8 cellular contexts compared by ENCODE assay signal in the genomic region with DNA sequence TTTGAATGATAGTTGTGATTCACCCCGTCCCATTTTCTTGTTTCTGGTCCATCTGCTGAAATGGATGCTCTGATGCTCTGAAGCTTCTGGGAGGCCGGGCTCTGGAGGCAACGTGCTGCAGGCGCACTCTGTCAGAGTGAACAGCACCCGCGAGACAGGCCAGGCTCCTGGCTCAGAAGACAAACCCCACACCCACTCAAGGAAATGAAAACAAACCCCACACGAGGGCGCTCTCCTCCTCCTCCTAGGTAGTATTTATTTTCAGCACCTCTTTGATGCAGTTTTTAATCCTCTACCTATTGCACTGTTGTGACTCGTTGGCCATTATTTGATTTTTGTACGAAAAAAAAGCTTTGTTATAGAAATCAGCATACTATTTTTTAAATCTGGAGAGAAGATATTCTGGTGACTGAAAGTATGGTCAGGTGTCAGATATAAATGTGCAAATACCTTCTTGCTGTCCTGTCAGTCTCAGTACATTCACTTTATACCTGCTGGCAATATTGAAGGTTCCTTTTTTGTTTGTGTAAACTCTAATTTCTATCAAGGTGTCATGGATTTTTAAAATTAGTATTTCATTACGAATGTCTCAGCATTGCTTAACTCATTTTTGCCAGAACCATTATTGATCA. TPM values are rescaled to one million over a fixed set of nuclear protein-coding genes. Genes with fewer than 3 reads are reported as not detected.
DNase-seq lines count a peak whose midpoint lies in the region; ATAC-seq and TF ChIP-seq lines count a peak whose summit lies in the region.

No MANE protein-coding gene starts in this region.

- in situ Hi-C loops in Panc1 (cut with HindIII; ENCODE audit: low pct_unique_long_range_greater_than_20kb, low sequenced_read_pairs), result no loop called here

- H3K4me1 Mint-ChIP-seq in activated T-helper 17 cell treated with anti-CD3 and anti-CD28 coated beads, Interleukin-2, amount 50 U/mL, for 72 hours, result peaks cover 6% of the 10 kb centered on the region

- no peaks in the 10 kb centered on the region for H3K4me1 ChIP-seq in Panc1 (ENCODE audit: control insufficient read depth, insufficient read depth, low read length)

- peaks cover 8% of the 10 kb centered on the region; the same call in 1 of the 2 replicates for H3K27me3 ChIP-seq in Panc1 (ENCODE audit: control insufficient read depth, insufficient read depth, low read length)

- no peak overlapping the region for H3K4me3 ChIP-seq in Panc1 (ENCODE audit: low read depth in 2 of 2, low read length in 2 of 2)

- no peak overlapping the region for H3K27ac ChIP-seq in Panc1 (ENCODE audit: low read length)

- intact Hi-C loops in Panc1 (cut with micrococcal nuclease; ENCODE audit: unreplicated experiment), result no loop called here

- no peaks in the 10 kb centered on the region for H3K36me3 ChIP-seq in Panc1 (ENCODE audit: control insufficient read depth, insufficient read depth, low read length)

- TF ChIP-seq CTCF in Panc1 (IDR thresholded peaks at IDR 0.05), result peak; percentile 82

- no peak overlapping the region for H3K4me3 Mint-ChIP-seq in activated T-helper 17 cell treated with anti-CD3 and anti-CD28 coated beads, Interleukin-2, amount 50 U/mL, for 72 hours

- no peaks in the 10 kb centered on the region for H3K27me3 Mint-ChIP-seq in activated T-helper 17 cell treated with anti-CD3 and anti-CD28 coated beads, Interleukin-2, amount 50 U/mL, for 72 hours

- DNase-seq in AG08395 (ENCODE audit: low spot score) (peak; percentile 27), Panc1 (ENCODE audit: low read depth, low spot score) (no peak), germinal center (ENCODE audit: low spot score) (peak; percentile 52), retina (peak; percentile 47), NCI-H2107 treated with DMSO at 0.1 percent for 48 hours (lab: John Stamatoyannopoulos, UW; ENCODE audit: unreplicated experiment) (no peak)

- ATAC-seq in GM19351 (IDR thresholded peaks at IDR 0.05; ENCODE audit: unreplicated experiment) (peak; percentile 77), Panc1 (peak; percentile 85), HG03439 (IDR thresholded peaks at IDR 0.05; ENCODE audit: unreplicated experiment) (no peak)
- ATAC-seq in activated T-helper 17 cell treated with anti-CD3 and anti-CD28 coated beads, Interleukin-2, amount 50 U/mL, for 72 hours (replicated peaks), result peak; percentile 75

- CTCF ChIA-PET in Panc1 (lab: Charles Lee), result interaction anchor here (0.6 kb wide), 1 partner anchor 20 kb away, joined by 5 read pairs; no protein-coding TSS in a partner anchor

- H3K27ac Mint-ChIP-seq in activated T-helper 17 cell treated with anti-CD3 and anti-CD28 coated beads, Interleukin-2, amount 50 U/mL, for 72 hours, result no peak overlapping the region

- no peaks in the 10 kb centered on the region for H3K9me3 ChIP-seq in Panc1 (ENCODE audit: control insufficient read depth, insufficient read depth, low read depth, low read length)

- no peaks in the 10 kb centered on the region for H3K9me3 Mint-ChIP-seq in activated T-helper 17 cell treated with anti-CD3 and anti-CD28 coated beads, Interleukin-2, amount 50 U/mL, for 72 hours

- no TSS peak for BruUV-seq in Panc1 (replicated peaks; lab: Mats Ljungman, UMichigan)

- POLR2A ChIA-PET in Panc1 (lab: Charles Lee), result no interaction called here

- H3K36me3 Mint-ChIP-seq in activated T-helper 17 cell treated with anti-CD3 and anti-CD28 coated beads, Interleukin-2, amount 50 U/mL, for 72 hours (ENCODE audit: low read depth), result no peaks in the 10 kb centered on the region

RNA-seq across cellular contexts. Expression of gene CHST10, which starts 10.3 kb away (rescaled TPM):
- total RNA-seq in Panc1 (2021; ENCODE audit: unreplicated experiment), result 22.0 TPM
- polyA plus RNA-seq in Panc1 (2012; ENCODE audit: insufficient read length), result 18.4 TPM
- total RNA-seq in activated T-helper 17 cell treated with anti-CD3 and anti-CD28 coated beads, Interleukin-2, amount 50 U/mL, for 72 hours, result 1 to 10 TPM; 3.3 to 9.9 TPM

RNA-seq across cellular contexts. Expression of gene NMS, which starts 42.5 kb away (rescaled TPM):
- not detected for total RNA-seq in Panc1 (2021; ENCODE audit: unreplicated experiment)
- not detected for polyA plus RNA-seq in Panc1 (2012; ENCODE audit: insufficient read length)
- not detected for total RNA-seq in activated T-helper 17 cell treated with anti-CD3 and anti-CD28 coated beads, Interleukin-2, amount 50 U/mL, for 72 hours

Comparison
In these comparisons a context has a peak if more than half of its experiments do, and no peak if none do; other contexts are left out.
1. DNase-seq: peak in AG08395 (single experiment), germinal center (single experiment) and retina (single experiment); none in Panc1 (single experiment) and NCI-H2107 treated with DMSO at 0.1 percent for 48 hours (single experiment).